In genomic region chr3:16550305-16550675, GRCh38 we compare ENCODE assay signal across 8 cellular contexts. TPM values are rescaled to one million over a fixed set of nuclear protein-coding genes. Genes with fewer than 3 reads are reported as not detected.
DNase-seq lines count a peak whose midpoint lies in the region; ATAC-seq and TF ChIP-seq lines count a peak whose summit lies in the region.

No MANE protein-coding gene starts in this region.

- intact Hi-C loops in mammary epithelial cell (cut with micrococcal nuclease) = loop anchor here (1.0 to 2.0 kb wide), 3 partner anchors 260 to 501 kb away; no protein-coding TSS in a partner anchor

- peak overlapping the region; percentile 1 to 30 (median 3) for H3K4me3 ChIP-seq in mammary epithelial cell (replicated peaks in 1 of 3; ENCODE audit: insufficient read depth in 1 of 3, low read depth in 2 of 3, low read length in 3 of 3)

- no peaks in the 10 kb centered on the region for H4K20me1 ChIP-seq in mammary epithelial cell (ENCODE audit: insufficient read depth, low read length)

- peak overlapping the region; percentile 64 to 69 (median 67) for H3K4me3 Mint-ChIP-seq in nephron

- no peak for TF ChIP-seq CTCF in mammary epithelial cell (conservative IDR thresholded peaks at IDR 0.05 in 1 of 2, IDR thresholded peaks at IDR 0.05 in 1 of 2; ENCODE audit: extremely low read depth in 1 of 2, insufficient read depth in 1 of 2, low read depth in 1 of 2, low read length in 2 of 2)
- TF ChIP-seq CTCF in nephron (IDR thresholded peaks at IDR 0.05; ENCODE audit: unreplicated experiment in 3 of 3) = no peak

- H3K4me1 ChIP-seq in mammary epithelial cell (ENCODE audit: insufficient read depth, low read length) = peaks cover 26% of the 10 kb centered on the region

- 2% methylated on average over 4 of the region's 4 CpGs for WGBS in mammary epithelial cell (ENCODE audit: low coverage, missing lambda C conversion rate)

- peak overlapping the region; percentile 25 to 78 (median 58) for H3K27ac Mint-ChIP-seq in nephron

- ATAC-seq in GM19025 (IDR thresholded peaks at IDR 0.05; ENCODE audit: low read depth, unreplicated experiment) (peak; percentile 37), HG03432 (IDR thresholded peaks at IDR 0.05; ENCODE audit: unreplicated experiment) (peak; percentile 39)

- H3K27ac ChIP-seq in mammary epithelial cell (ENCODE audit: insufficient read depth, low read depth, low read length) = peak overlapping the region; percentile 1

- H3K4me1 Mint-ChIP-seq in nephron = peaks cover 5% of the 10 kb centered on the region

- H2AFZ ChIP-seq in mammary epithelial cell (ENCODE audit: low read depth, low read length) = peak overlapping the region; percentile 42

- no peaks in the 10 kb centered on the region for H3K9me3 Mint-ChIP-seq in nephron

- DNase-seq in mammary epithelial cell = peak; percentile 37
- DNase-seq in NCI-H2107 treated with DMSO at 0.1 percent for 48 hours (lab: John Stamatoyannopoulos, UW; ENCODE audit: unreplicated experiment) = no peak
- DNase-seq in SIG-M5 treated with dmso at 0.1 percent for 504 hours (lab: John Stamatoyannopoulos, UW; ENCODE audit: unreplicated experiment) = no peak
- no peak for DNase-seq in activated effector memory CD4-positive, alpha-beta T cell treated with anti-CD3 and anti-CD28 coated beads, Interleukin-2, amount 50 U/mL, for 16 hours
- no peak for DNase-seq in NCI-H510A treated with DMSO at 0.1 percent for 48 hours (lab: John Stamatoyannopoulos, UW)

- in situ Hi-C loops in mammary epithelial cell (cut with MboI; ENCODE audit: low sequenced_read_pairs in 2 of 2) = loop anchor here (5.0 to 10.0 kb wide), 2 partner anchors 258 to 265 kb away; no protein-coding TSS in a partner anchor

- H3K36me3 ChIP-seq in mammary epithelial cell (ENCODE audit: insufficient read depth, low read length) = no peaks in the 10 kb centered on the region

- CTCF ChIA-PET in mammary epithelial cell (lab: Charles Lee; ENCODE audit: low non-redundant PET) = interaction anchor here (0.7 to 1.8 kb wide), 2 partner anchors 260 to 265 kb away, joined by 3 to 14 read pairs; no protein-coding TSS in a partner anchor

- peak overlapping the region; percentile 76 for H3K4me2 ChIP-seq in mammary epithelial cell (ENCODE audit: insufficient read depth, low read depth, low read length)

- dilution Hi-C loops in mammary epithelial cell (cut with HindIII; ENCODE audit: low sequenced_read_pairs) = no loop called here

- H3K9me3 ChIP-seq in mammary epithelial cell (replicated peaks; ENCODE audit: insufficient read depth, low read length) = no peaks in the 10 kb centered on the region

- H3K27me3 ChIP-seq in mammary epithelial cell (ENCODE audit: insufficient read depth, low read length) = no peaks in the 10 kb centered on the region

- H3K27me3 Mint-ChIP-seq in nephron (ENCODE audit: low read depth) = no peaks in the 10 kb centered on the region

- no peak overlapping the region for H3K9ac ChIP-seq in mammary epithelial cell (ENCODE audit: insufficient read depth, low read length)

- TSS peak; percentile 43 for BruUV-seq in mammary epithelial cell (replicated peaks; lab: Mats Ljungman, UMichigan)

- no peaks in the 10 kb centered on the region for H3K36me3 Mint-ChIP-seq in nephron (ENCODE audit: low read depth)

- H3K79me2 ChIP-seq in mammary epithelial cell (ENCODE audit: insufficient read depth, low read length) = no peaks in the 10 kb centered on the region

RNA-seq across cellular contexts. Expression of gene RFTN1, which starts 36.8 kb away (rescaled TPM):
- total RNA-seq in mammary epithelial cell = 1 to 10 TPM; 5.2 to 9.6 TPM
- polyA plus RNA-seq in mammary epithelial cell = 7.4 TPM
- 15.8 TPM for polyA minus RNA-seq in mammary epithelial cell

RNA-seq across cellular contexts. Expression of gene DAZL, which starts 54.9 kb away (rescaled TPM):
- total RNA-seq in mammary epithelial cell = not detected
- polyA plus RNA-seq in mammary epithelial cell = not detected
- polyA minus RNA-seq in mammary epithelial cell = not detected
